Comparison of ENCODE assay signal across 10 cellular contexts in genomic region chr9:70603020-70603411, GRCh38.
DNase-seq lines count a peak whose midpoint lies in the region; ATAC-seq, FAIRE-seq and TF ChIP-seq lines count a peak whose summit lies in the region.
"Had no signal": no experiment of that assay in that cellular context is flagged by ENCODE, and none has a peak within 500 bp of the region (broad histone marks: within the 10 kb centered on the region; RNA-seq: fewer than 3 reads in every experiment).

No MANE protein-coding gene starts in this region.

- TF ChIP-seq CTCF in GM12865 (IDR thresholded peaks at IDR 0.05; ENCODE audit: insufficient read depth, low read depth, low read length, missing control alignments), result no peak
- no peak for TF ChIP-seq CTCF in OCI-LY1 (IDR thresholded peaks at IDR 0.05; ENCODE audit: low read length)
- TF ChIP-seq CTCF in kidney (IDR thresholded peaks at IDR 0.05; ENCODE audit: borderline replicate concordance, extremely low read depth, insufficient read depth), result no peak

- H3K27ac ChIP-seq in OCI-LY1 (ENCODE audit: low read depth, low read length, poor library complexity, severe bottlenecking) (peak overlapping the region; percentile 69), kidney (ENCODE audit: low read depth in 2 of 2, low read length in 2 of 2) (peak overlapping the region; percentile 15 to 94), skeletal muscle tissue (ENCODE audit: low read depth, low read length) (no peak overlapping the region)
- H3K27ac ChIP-seq: cardiac muscle cell, neural progenitor cell had no signal

- H3K9me2 ChIP-seq in OCI-LY1 (ENCODE audit: low read depth, low read length), result no peaks in the 10 kb centered on the region

- H3K79me2 ChIP-seq in OCI-LY1 (ENCODE audit: insufficient read depth, low read length), result no peaks in the 10 kb centered on the region

- H3K9ac ChIP-seq in OCI-LY1 (ENCODE audit: low read length) (peak overlapping the region; percentile 13; the same call in 1 of the 2 replicates), kidney (ENCODE audit: low read length in 2 of 2) (peak overlapping the region in 1 of 2 donors; percentile 30), skeletal muscle tissue (ENCODE audit: low read depth in 1 of 3, low read length in 3 of 3) (peak overlapping the region in 2 of 3 donors; percentile 7 to 40)
- H3K9ac ChIP-seq: neural progenitor cell had no signal

- H3K4me1 ChIP-seq in OCI-LY1 (ENCODE audit: insufficient read depth, low read length, severe bottlenecking) (peaks cover 30% of the 10 kb centered on the region), kidney (ENCODE audit: control insufficient read depth in 1 of 2, insufficient read depth in 1 of 2, low read depth in 1 of 2, low read length in 2 of 2) (peaks cover 11 to 15% of the 10 kb centered on the region in 2 donors), skeletal muscle tissue (ENCODE audit: control insufficient read depth in 3 of 3, insufficient read depth in 3 of 3, low read length in 3 of 3) (peaks cover 24 to 38% (median 27%) of the 10 kb centered on the region in 3 donors)

- H4K20me1 ChIP-seq in OCI-LY1 (ENCODE audit: insufficient read depth, low read length), result no peaks in the 10 kb centered on the region

- H2AFZ ChIP-seq in OCI-LY1 (ENCODE audit: low read length), result no peak overlapping the region
- H2AFZ ChIP-seq: neural progenitor cell had no signal

- H3K4me3 ChIP-seq in GM12865 (ENCODE audit: low read depth, low read length), result no peak overlapping the region
- no peak overlapping the region for H3K4me3 ChIP-seq in OCI-LY1 (ENCODE audit: low read depth, low read length, poor library complexity, severe bottlenecking)
- H3K4me3 ChIP-seq in kidney (ENCODE audit: low read length in 2 of 2), result no peak overlapping the region
- H3K4me3 ChIP-seq in skeletal muscle tissue (ENCODE audit: low read length in 3 of 3), result no peak overlapping the region
- H3K4me3 ChIP-seq: cardiac muscle cell, neural progenitor cell had no signal

- H3K27me3 ChIP-seq in OCI-LY1 (ENCODE audit: insufficient read depth, low read length) (no peaks in the 10 kb centered on the region), skeletal muscle tissue (ENCODE audit: control insufficient read depth in 3 of 3, insufficient read depth in 3 of 3, low read length in 3 of 3) (no peaks in the 10 kb centered on the region)
- H3K27me3 ChIP-seq: cardiac muscle cell, neural progenitor cell had no signal

- FAIRE-seq in kidney (lab: Jason Lieb, UNC), result no peak

- H3F3A ChIP-seq in OCI-LY1 (ENCODE audit: insufficient read depth, low read length), result no peaks in the 10 kb centered on the region

- H3K36me3 ChIP-seq in OCI-LY1 (ENCODE audit: insufficient read depth, low read length) (no peaks in the 10 kb centered on the region), kidney (ENCODE audit: control insufficient read depth in 1 of 2, insufficient read depth in 2 of 2, low read length in 2 of 2) (peaks cover 11 to 17% of the 10 kb centered on the region in 2 donors), skeletal muscle tissue (ENCODE audit: control insufficient read depth in 3 of 3, insufficient read depth in 3 of 3, low read length in 3 of 3) (no peaks in the 10 kb centered on the region)
- H3K36me3 ChIP-seq: cardiac muscle cell, neural progenitor cell had no signal

- DNase-seq in GM12865 (ENCODE audit: low read depth), result peak; percentile 28
- no peak for DNase-seq in kidney
- no peak for DNase-seq in OCI-M1 (lab: John Stamatoyannopoulos, UW)
- no peak for DNase-seq in NK-92 (lab: John Stamatoyannopoulos, UW; ENCODE audit: unreplicated experiment)

- ATAC-seq in GM21723 (IDR thresholded peaks at IDR 0.05; ENCODE audit: unreplicated experiment), result no peak
- no peak for ATAC-seq in activated CD4-positive, CD25-positive, alpha-beta regulatory T cell treated with anti-CD3 and anti-CD28 coated beads, Interleukin-2, amount 50 U/mL, for 24 hours

- H3K9me3 ChIP-seq in OCI-LY1 (ENCODE audit: low read length), result no peaks in the 10 kb centered on the region
- no peaks in the 10 kb centered on the region for H3K9me3 ChIP-seq in kidney (ENCODE audit: control insufficient read depth in 1 of 2, low read length in 2 of 2)
- no peaks in the 10 kb centered on the region for H3K9me3 ChIP-seq in skeletal muscle tissue (ENCODE audit: control insufficient read depth in 3 of 3, low read length in 3 of 3)

- peak overlapping the region; percentile 35; the same call in 1 of the 2 replicates for H3K4me2 ChIP-seq in OCI-LY1 (ENCODE audit: low read length)
- H3K4me2 ChIP-seq: neural progenitor cell had no signal

- intact Hi-C loops in kidney (cut with DNase I), result no loop called here
